8 cellular contexts compared by ENCODE assay signal in genomic region chr2:8574196-8575010, GRCh38.
DNase-seq lines count a peak whose midpoint lies in the region; ATAC-seq and TF ChIP-seq lines count a peak whose summit lies in the region.

No MANE protein-coding gene starts in this region.

- no peak overlapping the region for H2AFZ ChIP-seq in osteoblast (ENCODE audit: low read length)

- intact Hi-C loops in activated B cell treated with CpG ODN at 0.5 μM for 24 hours (cut with micrococcal nuclease): loop anchor here (2.0 kb wide), 1 partner anchor 30 kb away; no protein-coding TSS in a partner anchor
- intact Hi-C loops in A673 (cut with micrococcal nuclease; ENCODE audit: unreplicated experiment): no loop called here

- H3K27ac ChIP-seq in osteoblast (ENCODE audit: low read depth, low read length): no peak overlapping the region
- no peak overlapping the region for H3K27ac ChIP-seq in A673 (ENCODE audit: low read depth, low read length, poor library complexity, severe bottlenecking)

- BruUV-seq in A673 (replicated peaks; lab: Mats Ljungman, UMichigan): no TSS peak

- H3K4me2 ChIP-seq in osteoblast (ENCODE audit: insufficient read depth, low read length): no peak overlapping the region

- no peaks in the 10 kb centered on the region for H3K36me3 ChIP-seq in osteoblast (ENCODE audit: insufficient read depth, low read length)
- no peaks in the 10 kb centered on the region for H3K36me3 ChIP-seq in A673 (ENCODE audit: insufficient read depth, low read length, poor library complexity, severe bottlenecking)

- peak overlapping the region; percentile 63 for H3K4me3 Mint-ChIP-seq in activated B cell treated with CpG ODN at 0.5 μM for 24 hours

- H3K4me3 ChIP-seq in osteoblast (ENCODE audit: insufficient read depth, low read length) (peak overlapping the region; percentile 56), A673 (ENCODE audit: low read depth, low read length, poor library complexity, severe bottlenecking) (no peak overlapping the region)

- DNase-seq in DMS53 (lab: John Stamatoyannopoulos, UW) (peak; percentile 88), DMS53 treated with DMSO at 0.1 percent for 48 hours (lab: John Stamatoyannopoulos, UW; ENCODE audit: unreplicated experiment) (no peak), activated B cell treated with CpG ODN at 0.5 μM for 24 hours (no peak), osteoblast (ENCODE audit: insufficient read length, low spot score, missing footprints) (peak; percentile 89), A673 (ENCODE audit: low spot score) (no peak), activated gamma-delta T cell (lab: John Stamatoyannopoulos, UW) (no peak), HK-2 (ENCODE audit: unreplicated experiment) (no peak)

- peaks cover 67% of the 10 kb centered on the region for H3K4me1 Mint-ChIP-seq in activated B cell treated with CpG ODN at 0.5 μM for 24 hours

- H3K9me3 ChIP-seq in osteoblast (ENCODE audit: low read depth, low read length): no peaks in the 10 kb centered on the region
- no peaks in the 10 kb centered on the region for H3K9me3 ChIP-seq in A673 (ENCODE audit: low read depth, low read length, poor library complexity, severe bottlenecking)

- H3K79me2 ChIP-seq in osteoblast (ENCODE audit: insufficient read depth, low read length): no peaks in the 10 kb centered on the region

- peaks cover 49% of the 10 kb centered on the region for H3K27me3 Mint-ChIP-seq in activated B cell treated with CpG ODN at 0.5 μM for 24 hours

- H4K20me1 ChIP-seq in osteoblast (ENCODE audit: insufficient read depth, low read length): no peaks in the 10 kb centered on the region

- ATAC-seq in HG02973 (IDR thresholded peaks at IDR 0.05; ENCODE audit: unreplicated experiment): peak; percentile 50
- peak; percentile 21 for ATAC-seq in activated B cell treated with CpG ODN at 0.5 μM for 24 hours (ENCODE audit: low read depth)

- peaks cover 9% of the 10 kb centered on the region for H3K27me3 ChIP-seq in osteoblast (ENCODE audit: insufficient read depth, low read length)
- H3K27me3 ChIP-seq in A673 (replicated peaks; ENCODE audit: insufficient read depth, low read depth, low read length, poor library complexity): no peaks in the 10 kb centered on the region

- H3K4me1 ChIP-seq in osteoblast (ENCODE audit: insufficient read depth, low read length): peaks cover 6% of the 10 kb centered on the region
- no peaks in the 10 kb centered on the region for H3K4me1 ChIP-seq in A673 (ENCODE audit: insufficient read depth, low read length, poor library complexity, severe bottlenecking)

- CTCF ChIA-PET in activated B cell treated with CpG ODN at 0.5 μM for 24 hours (lab: Charles Lee): no interaction called here
- CTCF ChIA-PET in A673 (lab: Charles Lee): no interaction called here

- POLR2A ChIA-PET in activated B cell treated with CpG ODN at 0.5 μM for 24 hours (lab: Charles Lee) (interaction anchor here (1.1 to 1.9 kb wide), 3 partner anchors 9 to 30 kb away, joined by 3 to 11 read pairs (median 7); no protein-coding TSS in a partner anchor), A673 (lab: Charles Lee; ENCODE audit: low non-redundant PET) (no interaction called here)

- peak overlapping the region; percentile 24 for H3K27ac Mint-ChIP-seq in activated B cell treated with CpG ODN at 0.5 μM for 24 hours

- H3K9me3 Mint-ChIP-seq in activated B cell treated with CpG ODN at 0.5 μM for 24 hours: peaks cover 2% of the 10 kb centered on the region

- no peak for TF ChIP-seq CTCF in activated B cell treated with CpG ODN at 0.5 μM for 24 hours (IDR thresholded peaks at IDR 0.05)
- TF ChIP-seq CTCF in osteoblast (IDR thresholded peaks at IDR 0.05; ENCODE audit: extremely low read depth, low read depth, low read length): no peak
- no peak for TF ChIP-seq CTCF in A673 (conservative IDR thresholded peaks at IDR 0.05; ENCODE audit: low read depth, low read length)

- H3K36me3 Mint-ChIP-seq in activated B cell treated with CpG ODN at 0.5 μM for 24 hours (ENCODE audit: low read depth): no peaks in the 10 kb centered on the region

Comparison
In these comparisons a context has a peak if more than half of its experiments do, and no peak if none do; other contexts are left out.
1. DNase-seq: peak in DMS53 (single experiment) and osteoblast (single experiment); none in DMS53 treated with DMSO at 0.1 percent for 48 hours (single experiment), activated B cell treated with CpG ODN at 0.5 μM for 24 hours (single experiment), A673 (single experiment), activated gamma-delta T cell (single experiment) and HK-2 (single experiment).